31 cellular contexts compared by ENCODE assay signal in genomic region chr7:131949659-131950058, GRCh38.
"Had no signal": no experiment of that assay in that cellular context is flagged by ENCODE, and none has a peak within 500 bp of the region (broad histone marks: within the 10 kb centered on the region; RNA-seq: fewer than 3 reads in every experiment).

No MANE protein-coding gene starts in this region.

- H3K9me3 Mint-ChIP-seq: activated CD4-positive, alpha-beta memory T cell treated with anti-CD3 and anti-CD28 coated beads, Interleukin-2, amount 10 ng/mL, durations not matched to agents 7 days and 5 days; activated CD4-positive, alpha-beta T cell treated with anti-CD3 and anti-CD28 coated beads, Interleukin-2, amount 10 ng/mL, durations not matched to agents 7 days and 5 days; activated naive CD4-positive, alpha-beta T cell treated with anti-CD3 and anti-CD28 coated beads, Interleukin-2, amount 10 ng/mL, durations not matched to agents 7 days and 5 days; activated naive CD8-positive, alpha-beta T cell treated with anti-CD3 and anti-CD28 coated beads, Interleukin-2, amount 10 ng/mL, durations not matched to agents 7 days and 5 days; activated T-cell treated with anti-CD3 and anti-CD28 coated beads, Interleukin-2, amount 50 U/mL, for 24 hours; central memory CD8-positive, alpha-beta T cell; dendritic cell treated with granulocyte-macrophage colony-stimulating factor and Interleukin-4, amounts not matched to agents 40 ng/mL and 50 ng/mL, for 4 days; mesothelial cell of epicardium; stimulated activated naive CD8-positive, alpha-beta T cell treated with anti-CD3 and anti-CD28 coated beads, Interleukin-15, Interleukin-2, amounts not matched to agents 100 ng/mL and 50 ng/mL, for 24 hours had no signal

- H3K4me3 ChIP-seq: gastroesophageal sphincter, ovary, skin epidermis, upper lobe of left lung, vagina had no signal

- FAIRE-seq: bronchial epithelial cell, endometrium, kidney, TTC549 had no signal

- H3K27ac Mint-ChIP-seq: activated CD4-positive, alpha-beta memory T cell treated with anti-CD3 and anti-CD28 coated beads, Interleukin-2, amount 10 ng/mL, durations not matched to agents 7 days and 5 days; activated CD4-positive, alpha-beta T cell treated with anti-CD3 and anti-CD28 coated beads, Interleukin-2, amount 10 ng/mL, durations not matched to agents 7 days and 5 days; activated naive CD4-positive, alpha-beta T cell treated with anti-CD3 and anti-CD28 coated beads, Interleukin-2, amount 10 ng/mL, durations not matched to agents 7 days and 5 days; activated naive CD8-positive, alpha-beta T cell treated with anti-CD3 and anti-CD28 coated beads, Interleukin-2, amount 10 ng/mL, durations not matched to agents 7 days and 5 days; activated T-cell treated with anti-CD3 and anti-CD28 coated beads, Interleukin-2, amount 50 U/mL, for 24 hours; dendritic cell treated with granulocyte-macrophage colony-stimulating factor and Interleukin-4, amounts not matched to agents 40 ng/mL and 50 ng/mL, for 4 days; mesothelial cell of epicardium; naive thymus-derived CD4-positive, alpha-beta T cell; progenitor cell of endocrine pancreas; stimulated activated naive CD8-positive, alpha-beta T cell treated with anti-CD3 and anti-CD28 coated beads, Interleukin-15, Interleukin-2, amounts not matched to agents 100 ng/mL and 50 ng/mL, for 24 hours had no signal

- ATAC-seq: gastroesophageal sphincter; naive thymus-derived CD4-positive, alpha-beta T cell; sciatic nerve had no signal

- H3K27ac ChIP-seq: epithelial cell of prostate, ovary, skin epidermis, upper lobe of left lung, vagina had no signal

- DNase-seq: activated CD4-positive, alpha-beta memory T cell treated with anti-CD3 and anti-CD28 coated beads, Interleukin-2, amount 10 ng/mL, durations not matched to agents 7 days and 5 days; activated CD4-positive, alpha-beta T cell treated with anti-CD3 and anti-CD28 coated beads, Interleukin-2, amount 10 ng/mL, durations not matched to agents 7 days and 5 days; activated CD4-positive, CD25-positive, alpha-beta regulatory T cell treated with anti-CD3 and anti-CD28 coated beads, Interleukin-2, amount 50 U/mL, for 72 hours; activated CD8-positive, alpha-beta memory T cell treated with anti-CD3 and anti-CD28 coated beads, Interleukin-2, amount 50 U/mL, for 48 hours; activated gamma-delta T cell; activated naive CD4-positive, alpha-beta T cell treated with anti-CD3 and anti-CD28 coated beads, Interleukin-2, amount 10 ng/mL, durations not matched to agents 7 days and 5 days; activated naive CD8-positive, alpha-beta T cell treated with anti-CD3 and anti-CD28 coated beads, Interleukin-2, amount 10 ng/mL, durations not matched to agents 7 days and 5 days; activated T-cell treated with anti-CD3 and anti-CD28 coated beads, Interleukin-2, amount 50 U/mL, for 24 hours; effector CD4-positive, alpha-beta T cell; hippocampal formation; kidney; mammary epithelial cell; naive thymus-derived CD4-positive, alpha-beta T cell; ovary; stimulated activated CD4-positive, alpha-beta T cell treated with anti-CD3 and anti-CD28 coated beads, Interleukin-12 subunit alpha, Interleukin-12 subunit beta, amount 100 ng/mL, for 4 hours; stimulated activated CD4-positive, alpha-beta T cell treated with anti-CD3 and anti-CD28 coated beads, Interleukin-4, amount 100 ng/mL, for 1 hour; T-helper 9 cell had no signal

- H3K4me3 Mint-ChIP-seq: activated CD4-positive, alpha-beta memory T cell treated with anti-CD3 and anti-CD28 coated beads, Interleukin-2, amount 10 ng/mL, durations not matched to agents 7 days and 5 days; activated CD4-positive, alpha-beta T cell treated with anti-CD3 and anti-CD28 coated beads, Interleukin-2, amount 10 ng/mL, durations not matched to agents 7 days and 5 days; activated naive CD4-positive, alpha-beta T cell treated with anti-CD3 and anti-CD28 coated beads, Interleukin-2, amount 10 ng/mL, durations not matched to agents 7 days and 5 days; activated naive CD8-positive, alpha-beta T cell treated with anti-CD3 and anti-CD28 coated beads, Interleukin-2, amount 10 ng/mL, durations not matched to agents 7 days and 5 days; activated T-cell treated with anti-CD3 and anti-CD28 coated beads, Interleukin-2, amount 50 U/mL, for 24 hours; central memory CD8-positive, alpha-beta T cell; dendritic cell treated with granulocyte-macrophage colony-stimulating factor and Interleukin-4, amounts not matched to agents 40 ng/mL and 50 ng/mL, for 4 days; mesothelial cell of epicardium; naive thymus-derived CD4-positive, alpha-beta T cell; stimulated activated naive CD8-positive, alpha-beta T cell treated with anti-CD3 and anti-CD28 coated beads, Interleukin-15, Interleukin-2, amounts not matched to agents 100 ng/mL and 50 ng/mL, for 24 hours had no signal

- H3K27me3 ChIP-seq: ovary, vagina had no signal

- H3K36me3 ChIP-seq: gastroesophageal sphincter, ovary, upper lobe of left lung, vagina had no signal

- H3K9me3 ChIP-seq: ovary, upper lobe of left lung, vagina had no signal

- H3K36me3 Mint-ChIP-seq: activated naive CD4-positive, alpha-beta T cell treated with anti-CD3 and anti-CD28 coated beads, Interleukin-2, amount 10 ng/mL, durations not matched to agents 7 days and 5 days; activated naive CD8-positive, alpha-beta T cell treated with anti-CD3 and anti-CD28 coated beads, Interleukin-2, amount 10 ng/mL, durations not matched to agents 7 days and 5 days; mesothelial cell of epicardium had no signal

- H3K4me1 Mint-ChIP-seq: activated CD4-positive, alpha-beta memory T cell treated with anti-CD3 and anti-CD28 coated beads, Interleukin-2, amount 10 ng/mL, durations not matched to agents 7 days and 5 days; activated CD4-positive, alpha-beta T cell treated with anti-CD3 and anti-CD28 coated beads, Interleukin-2, amount 10 ng/mL, durations not matched to agents 7 days and 5 days; activated naive CD4-positive, alpha-beta T cell treated with anti-CD3 and anti-CD28 coated beads, Interleukin-2, amount 10 ng/mL, durations not matched to agents 7 days and 5 days; central memory CD8-positive, alpha-beta T cell; mesothelial cell of epicardium had no signal
